Comparison of ENCODE assay signal across 8 cellular contexts in the genomic region with DNA sequence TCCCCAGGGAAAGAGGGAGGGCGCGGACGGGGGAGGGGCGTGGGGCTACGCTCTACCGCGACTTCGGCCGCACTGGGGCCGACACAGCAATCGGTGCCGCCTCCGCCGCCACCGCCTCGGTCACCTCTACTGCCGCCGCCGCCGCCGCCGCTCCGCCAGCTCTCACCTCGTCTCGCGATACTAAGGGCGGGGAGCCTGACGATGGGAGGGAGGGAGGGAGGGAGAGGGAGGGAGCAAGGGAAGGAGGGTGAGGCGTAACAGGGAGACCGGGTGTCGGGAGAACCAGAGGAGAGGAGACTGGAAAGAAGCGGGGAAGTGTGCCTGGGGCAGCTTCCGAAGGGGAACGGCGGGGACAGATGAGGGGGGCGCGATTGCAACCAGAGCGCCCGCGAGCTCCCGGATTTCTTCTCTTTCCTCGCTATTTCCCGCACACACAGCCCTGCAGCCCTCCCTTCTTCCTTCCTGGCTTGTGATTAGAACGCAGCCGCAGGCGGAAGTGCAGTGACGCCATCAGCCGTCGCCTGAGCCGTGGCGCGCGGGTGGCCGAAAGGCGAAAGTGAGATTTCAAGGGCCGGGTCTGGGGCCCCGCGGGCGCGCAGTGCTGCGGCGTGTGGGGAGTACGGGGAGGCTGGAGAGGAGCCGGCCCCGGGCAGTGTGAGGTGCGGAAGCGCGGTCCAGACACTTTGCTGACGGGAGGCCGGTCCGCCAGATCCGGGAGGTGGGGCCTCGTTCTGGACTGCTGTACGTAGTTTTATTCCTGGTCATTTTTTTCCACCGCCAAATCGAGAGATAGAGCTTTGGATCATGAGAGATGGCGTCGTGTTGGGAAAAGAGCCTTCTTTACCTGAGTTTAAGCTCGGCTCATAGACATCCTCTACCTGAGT. TPM values are rescaled to one million over a fixed set of nuclear protein-coding genes. Genes with fewer than 3 reads are reported as not detected.
A peak's percentile ranks its signal among the peaks of the same experiment; 100 is the strongest.
DNase-seq lines count a peak whose midpoint lies in the region; ATAC-seq, FAIRE-seq and TF ChIP-seq lines count a peak whose summit lies in the region.

A gene with protein sequence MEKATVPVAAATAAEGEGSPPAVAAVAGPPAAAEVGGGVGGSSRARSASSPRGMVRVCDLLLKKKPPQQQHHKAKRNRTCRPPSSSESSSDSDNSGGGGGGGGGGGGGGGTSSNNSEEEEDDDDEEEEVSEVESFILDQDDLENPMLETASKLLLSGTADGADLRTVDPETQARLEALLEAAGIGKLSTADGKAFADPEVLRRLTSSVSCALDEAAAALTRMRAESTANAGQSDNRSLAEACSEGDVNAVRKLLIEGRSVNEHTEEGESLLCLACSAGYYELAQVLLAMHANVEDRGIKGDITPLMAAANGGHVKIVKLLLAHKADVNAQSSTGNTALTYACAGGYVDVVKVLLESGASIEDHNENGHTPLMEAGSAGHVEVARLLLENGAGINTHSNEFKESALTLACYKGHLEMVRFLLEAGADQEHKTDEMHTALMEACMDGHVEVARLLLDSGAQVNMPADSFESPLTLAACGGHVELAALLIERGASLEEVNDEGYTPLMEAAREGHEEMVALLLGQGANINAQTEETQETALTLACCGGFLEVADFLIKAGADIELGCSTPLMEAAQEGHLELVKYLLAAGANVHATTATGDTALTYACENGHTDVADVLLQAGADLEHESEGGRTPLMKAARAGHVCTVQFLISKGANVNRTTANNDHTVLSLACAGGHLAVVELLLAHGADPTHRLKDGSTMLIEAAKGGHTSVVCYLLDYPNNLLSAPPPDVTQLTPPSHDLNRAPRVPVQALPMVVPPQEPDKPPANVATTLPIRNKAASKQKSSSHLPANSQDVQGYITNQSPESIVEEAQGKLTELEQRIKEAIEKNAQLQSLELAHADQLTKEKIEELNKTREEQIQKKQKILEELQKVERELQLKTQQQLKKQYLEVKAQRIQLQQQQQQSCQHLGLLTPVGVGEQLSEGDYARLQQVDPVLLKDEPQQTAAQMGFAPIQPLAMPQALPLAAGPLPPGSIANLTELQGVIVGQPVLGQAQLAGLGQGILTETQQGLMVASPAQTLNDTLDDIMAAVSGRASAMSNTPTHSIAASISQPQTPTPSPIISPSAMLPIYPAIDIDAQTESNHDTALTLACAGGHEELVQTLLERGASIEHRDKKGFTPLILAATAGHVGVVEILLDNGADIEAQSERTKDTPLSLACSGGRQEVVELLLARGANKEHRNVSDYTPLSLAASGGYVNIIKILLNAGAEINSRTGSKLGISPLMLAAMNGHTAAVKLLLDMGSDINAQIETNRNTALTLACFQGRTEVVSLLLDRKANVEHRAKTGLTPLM (N-terminal part only) (minus strand): TSS at position 131 of the 884 bp plus-strand sequence. CDS start 130 bp downstream, at position 1.

- H3K36me3 ChIP-seq in H1 (ENCODE audit: control insufficient read depth in 2 of 4, insufficient read depth in 4 of 4, low read length in 3 of 4) (peaks cover 0 to 5% (median 0%) of the 10 kb centered on the region in 4 experiments; a peak in 2 of 8 replicates), mesendoderm (ENCODE audit: control insufficient read depth, insufficient read depth, low read length) (no peaks in the 10 kb centered on the region)

- no peak within 1 kb of the TSS for H3K14ac ChIP-seq in H1 (ENCODE audit: insufficient read length)

- H2BK20ac ChIP-seq in H1 (ENCODE audit: low read length), result no peak within 1 kb of the TSS

- CTCF ChIA-PET in H1 (lab: Charles Lee; ENCODE audit: partially characterized antibody), result interaction anchor here (1.0 to 1.3 kb wide), 2 partner anchors 41 to 189 kb away, joined by 3 to 4 read pairs; partner anchors contain the start of gene COX18

- H2AK5ac ChIP-seq in H1 (ENCODE audit: low read depth, low read length), result peak within 1 kb of the TSS; percentile 72; the same call in 1 of the 2 replicates
- peak within 1 kb of the TSS; percentile 76 for H2AK5ac ChIP-seq in mesendoderm (ENCODE audit: low read length)

- peak within 1 kb of the TSS; percentile 83 for H4K91ac ChIP-seq in H1 (replicated peaks; ENCODE audit: insufficient read length, low read length)

- peak within 1 kb of the TSS; percentile 5; the same call in 1 of the 2 replicates for H2BK12ac ChIP-seq in H1 (ENCODE audit: low read depth, low read length)

- H3K27me3 ChIP-seq in H1 (replicated peaks in 1 of 4; ENCODE audit: control insufficient read depth in 3 of 4, extremely low read depth in 1 of 4, insufficient read depth in 3 of 4, low read length in 3 of 4) (no peaks in the 10 kb centered on the region), mesendoderm (ENCODE audit: insufficient read depth, low read length, poor library complexity) (no peaks in the 10 kb centered on the region)

- 0 out of 3 replicates have a peak, but pooled peaks of 1 of the 2 experiments have one; percentile 33 for TF ChIP-seq EP300 in H1 (IDR thresholded peaks at IDR 0.05; ENCODE audit: borderline replicate concordance in 1 of 2, low read depth in 2 of 2, low read length in 2 of 2)

- H3K9ac ChIP-seq in H1 (replicated peaks in 1 of 4; ENCODE audit: extremely low read depth in 1 of 4, low read depth in 3 of 4, low read length in 3 of 4) (peak within 1 kb of the TSS; percentile 90 to 98 (median 96)), mesendoderm (ENCODE audit: low read length) (peak within 1 kb of the TSS; percentile 98)

- H3K23ac ChIP-seq in H1 (ENCODE audit: insufficient read length) (no peak within 1 kb of the TSS), mesendoderm (ENCODE audit: low read length) (peak within 1 kb of the TSS; percentile 15)

- TF ChIP-seq CTCF in H1 (IDR thresholded peaks at IDR 0.05; ENCODE audit: control extremely low read depth in 1 of 3, insufficient read depth in 1 of 3, low read depth in 1 of 3, low read length in 3 of 3), result 0 out of 4 replicates have a peak, but pooled peaks of 1 of the 3 experiments have one; percentile 10

- peak; percentile 73 for ATAC-seq in GM21360 (IDR thresholded peaks at IDR 0.05; ENCODE audit: unreplicated experiment)

- TF ChIP-seq POLR2A in H1 (IDR thresholded peaks at IDR 0.05; ENCODE audit: control extremely low read depth in 1 of 2, low read depth in 2 of 2, low read length in 2 of 2), result peak; percentile 89 to 98

- H3K23me2 ChIP-seq in H1 (ENCODE audit: low read depth, low read length), result no peaks in the 10 kb centered on the region; the same call in 1 of the 2 replicates

- FAIRE-seq in H1 (lab: Jason Lieb, UNC), result no peak

- H4K8ac ChIP-seq in H1 (ENCODE audit: extremely low read depth, insufficient read depth, low read length) (peak within 1 kb of the TSS; percentile 96; the same call in 1 of the 2 replicates), mesendoderm (ENCODE audit: low read depth, low read length) (peak within 1 kb of the TSS; percentile 83)

- H3K18ac ChIP-seq in H1 (ENCODE audit: extremely low read depth, low read length), result peak within 1 kb of the TSS; percentile 86
- H3K18ac ChIP-seq in mesendoderm (ENCODE audit: low read length), result peak within 1 kb of the TSS; percentile 88

- no peak for TF ChIP-seq RAD21 in H1 (IDR thresholded peaks at IDR 0.05 in 1 of 2, conservative IDR thresholded peaks at IDR 0.05 in 1 of 2; ENCODE audit: low read depth in 2 of 2, low read length in 2 of 2)

- peak within 1 kb of the TSS; percentile 85 for H2BK5ac ChIP-seq in H1 (ENCODE audit: low read depth, low read length)
- H2BK5ac ChIP-seq in mesendoderm (ENCODE audit: low read length), result peak within 1 kb of the TSS; percentile 76

- H2BK120ac ChIP-seq in H1 (replicated peaks; ENCODE audit: low read depth, low read length) (no peak within 1 kb of the TSS), mesendoderm (ENCODE audit: low read depth, low read length) (peak within 1 kb of the TSS; percentile 10)

- peak within 1 kb of the TSS; percentile 96 for H2AFZ ChIP-seq in H1 (ENCODE audit: low read length)

- H2BK15ac ChIP-seq in H1 (ENCODE audit: low read length) (no peak within 1 kb of the TSS), mesendoderm (replicated peaks; ENCODE audit: low read depth) (no peak within 1 kb of the TSS)

- peaks cover 0 to 10% of the 10 kb centered on the region in 2 experiments for H4K20me1 ChIP-seq in H1 (replicated peaks in 1 of 2; ENCODE audit: control insufficient read depth in 1 of 2, insufficient read depth in 2 of 2, low read length in 2 of 2)

- DNase-seq in COR-L47 (lab: John Stamatoyannopoulos, UW) (peak; percentile 82), HT1080 (ENCODE audit: low read depth) (peak; percentile 92), NOMO-1 treated with DMSO at 0.1 percent for 48 hours (lab: John Stamatoyannopoulos, UW; ENCODE audit: unreplicated experiment) (peak; percentile 90), H1 (ENCODE audit: low read depth in 1 of 2, low spot score in 2 of 2) (peak; percentile 62 to 96), mesendoderm (peak; percentile 97)
- DNase-seq in activated CD8-positive, alpha-beta memory T cell treated with anti-CD3 and anti-CD28 coated beads for 48 hours (ENCODE audit: low read depth in 2 of 3, low spot score in 2 of 3), result peak; percentile 79 to 87 (median 84)
- DNase-seq in stimulated activated CD8-positive, alpha-beta memory T cell treated with anti-CD3 and anti-CD28 coated beads, Interleukin-15, amount 100 ng/mL, for 1 hour (ENCODE audit: low read depth), result peak; percentile 79

- peak within 1 kb of the TSS; percentile 80 to 85 for H3K4me2 ChIP-seq in H1 (ENCODE audit: insufficient read depth in 1 of 2, low read depth in 2 of 2, low read length in 2 of 2)
- H3K4me2 ChIP-seq in mesendoderm (ENCODE audit: low read length), result peak within 1 kb of the TSS; percentile 94

- H3K4me3 ChIP-seq in H1 (ENCODE audit: extremely low read depth in 1 of 4, insufficient read depth in 2 of 4, low read depth in 3 of 4, low read length in 4 of 4), result peak within 1 kb of the TSS; percentile 86 to 100 (median 94)
- peak within 1 kb of the TSS; percentile 99 for H3K4me3 ChIP-seq in mesendoderm (ENCODE audit: low read length)

- H3K9me3 ChIP-seq in H1 (ENCODE audit: insufficient read depth in 2 of 2, low read depth in 1 of 2, low read length in 1 of 2), result no peaks in the 10 kb centered on the region

- peak within 1 kb of the TSS; percentile 81 for H3K56ac ChIP-seq in H1 (replicated peaks; ENCODE audit: insufficient read length, low read depth, low read length)
- peak within 1 kb of the TSS; percentile 96 for H3K56ac ChIP-seq in mesendoderm (ENCODE audit: low read length)

- H3K79me2 ChIP-seq in H1 (ENCODE audit: control insufficient read depth in 1 of 2, insufficient read depth in 2 of 2, low read length in 2 of 2) (peaks cover 17 to 67% of the 10 kb centered on the region in 2 experiments), mesendoderm (ENCODE audit: control insufficient read depth, insufficient read depth, low read length) (peaks cover 48% of the 10 kb centered on the region)

- peak within 1 kb of the TSS; percentile 83 for H4K5ac ChIP-seq in H1 (ENCODE audit: insufficient read length, low read depth, low read length)
- H4K5ac ChIP-seq in mesendoderm (ENCODE audit: low read length), result peak within 1 kb of the TSS; percentile 90

- 2% methylated on average over 48 of the region's 79 CpGs; no CpG with 5 or more reads in 1 of the 2 experiments for WGBS in H1 (ENCODE audit: extremely low coverage in 1 of 2, insufficient coverage in 1 of 2, insufficient read length in 1 of 2, insufficient replicate concordance in 2 of 2, low coverage in 1 of 2, low lambda C conversion rate in 2 of 2, missing lambda C conversion rate in 1 of 2), 2 experiments
- no CpG with 5 or more reads among the region's 79 CpGs for WGBS in mesendoderm (ENCODE audit: extremely low coverage, insufficient coverage, low lambda C conversion rate)

- H3K79me1 ChIP-seq in H1 (ENCODE audit: low read depth, low read length) (no peaks in the 10 kb centered on the region; the same call in 1 of the 2 replicates), mesendoderm (ENCODE audit: low read length) (peaks cover 4% of the 10 kb centered on the region)

- POLR2A ChIA-PET in H1 (lab: Charles Lee; ENCODE audit: partially characterized antibody), result interaction anchor here (0.7 to 4.3 kb wide), 25 partner anchors 8 to 261 kb away, joined by 3 to 17 read pairs (median 4); partner anchors contain the start of gene COX18

- no peak within 1 kb of the TSS for H3K4ac ChIP-seq in H1 (replicated peaks; ENCODE audit: insufficient read length, low read depth, low read length)
- peak within 1 kb of the TSS; percentile 84 for H3K4ac ChIP-seq in mesendoderm (ENCODE audit: low read depth, low read length)

- peaks cover 0 to 5% (median 0%) of the 10 kb centered on the region in 4 experiments; a peak in 2 of 7 replicates for H3K4me1 ChIP-seq in H1 (replicated peaks in 1 of 4; ENCODE audit: control insufficient read depth in 3 of 4, insufficient read depth in 4 of 4, low read length in 3 of 4)
- peaks cover 3% of the 10 kb centered on the region for H3K4me1 ChIP-seq in mesendoderm (ENCODE audit: control insufficient read depth, low read depth, low read length)

- H3K27ac ChIP-seq in H1 (ENCODE audit: low read depth, low read length) (peak within 1 kb of the TSS; percentile 99), mesendoderm (ENCODE audit: low read depth, low read length) (peak within 1 kb of the TSS; percentile 99)

RNA-seq across cellular contexts. Expression of the gene that starts here (rescaled TPM):
- 39.7 and 42.4 TPM in 2 replicates for total RNA-seq in HT1080 (2014; rRNA removed; shearing (Covaris generic))
- 20.4 and 27.6 TPM in 2 replicates for polyA plus RNA-seq in HT1080 (2015; cell fraction: cytosol; rRNA removed)
- 77.5 and 79.5 TPM in 2 replicates for polyA plus RNA-seq in HT1080 (2015; cell fraction: nucleus; rRNA removed)
- total RNA-seq in H1 (2021; fragmentation: NEBNext Ultra II Directional; extraction: Animal tissue kit (Norgen Biotek cat#: 25700)), result 87.1 and 93.7 TPM in 2 replicates
- polyA plus RNA-seq in H1 (2011; rRNA removed), result 28.7 and 42.4 TPM in 2 replicates
- 38.1 TPM for polyA plus RNA-seq in H1 (2011; cell fraction: cytosol; rRNA removed)
- 42.6 TPM for polyA plus RNA-seq in H1 (2011; cell fraction: nucleus; rRNA removed)
- 45.9 to 61.7 TPM (median 51.7 TPM) in 4 replicates for polyA plus RNA-seq in H1 (2012, experiment 1 of 2)
- polyA plus RNA-seq in H1 (2012, experiment 2 of 2), result 1.7 TPM
- polyA plus RNA-seq in H1 (2013, experiment 1 of 2), result 37.9 TPM
- polyA plus RNA-seq in H1 (2013, experiment 2 of 2), result 33.2 TPM
- 204 and 252 TPM in 2 replicates for polyA minus RNA-seq in H1 (2011; rRNA and poly(A)+ RNA removed)
- 79.8 TPM for polyA minus RNA-seq in H1 (2011; cell fraction: cytosol; rRNA and poly(A)+ RNA removed)
- 118 TPM for polyA minus RNA-seq in H1 (2011; cell fraction: nucleus; rRNA and poly(A)+ RNA removed)
- polyA plus RNA-seq in mesendoderm (2013, experiment 1 of 2), result 30.5 TPM
- polyA plus RNA-seq in mesendoderm (2013, experiment 2 of 2), result 30.4 TPM

Comparison
In these comparisons a context has a peak if more than half of its experiments do, and no peak if none do; other contexts are left out.
1. Peak in every context shown above with its lines: DNase-seq, ATAC-seq, H3K4me3 ChIP-seq and H3K27ac ChIP-seq.